34 cellular contexts compared by ENCODE assay signal in genomic region chr14:77892890-77893484, GRCh38.
"Had no signal": no experiment of that assay in that cellular context is flagged by ENCODE, and none has a peak within 500 bp of the region (broad histone marks: within the 10 kb centered on the region; RNA-seq: fewer than 3 reads in every experiment).

No MANE protein-coding gene starts in this region.

- H3K9me3 ChIP-seq: ascending aorta had no signal

- H3K4me3 ChIP-seq: ascending aorta, cardiac muscle cell had no signal

- H3K4me1 Mint-ChIP-seq: activated B cell treated with CpG ODN at 0.5 μM for 24 hours; activated CD4-positive, alpha-beta T cell treated with anti-CD3 and anti-CD28 coated beads, Interleukin-2, amount 10 ng/mL, durations not matched to agents 24 days and 14 days; activated naive CD4-positive, alpha-beta T cell treated with anti-CD3 and anti-CD28 coated beads, Interleukin-2, amount 10 ng/mL, durations not matched to agents 7 days and 5 days; activated naive CD4-positive, alpha-beta T cell treated with anti-CD3 and anti-CD28 coated beads, Interleukin-2, amount 50 U/mL, for 24 hours; activated naive CD8-positive, alpha-beta T cell treated with anti-CD3 and anti-CD28 coated beads, Interleukin-2, amount 10 ng/mL, durations not matched to agents 7 days and 5 days; activated naive CD8-positive, alpha-beta T cell treated with anti-CD3 and anti-CD28 coated beads, Interleukin-2, amount 50 U/mL, for 24 hours; central memory CD8-positive, alpha-beta T cell had no signal

- ATAC-seq: activated CD8-positive, alpha-beta T cell treated with anti-CD3 and anti-CD28 coated beads for 36 hours; activated naive CD8-positive, alpha-beta T cell treated with anti-CD3 and anti-CD28 coated beads, Interleukin-2, amount 50 U/mL, for 24 hours; activated T-cell treated with anti-CD3 and anti-CD28 coated beads, Interleukin-2, amount 50 U/mL, for 4 hours had no signal

- DNase-seq: activated B cell treated with CpG ODN at 0.5 μM for 24 hours; activated CD4-positive, alpha-beta memory T cell treated with anti-CD3 and anti-CD28 coated beads for 36 hours; activated CD4-positive, alpha-beta T cell treated with anti-CD3 and anti-CD28 coated beads for 4 hours; activated CD4-positive, alpha-beta T cell treated with anti-CD3 and anti-CD28 coated beads, Interleukin-2, amount 10 ng/mL, durations not matched to agents 24 days and 14 days; activated CD4-positive, alpha-beta T cell treated with anti-CD3 and anti-CD28 coated beads, Interleukin-2, amount 50 U/mL, for 1 hour; activated CD4-positive, alpha-beta T cell treated with anti-CD3 and anti-CD28 coated beads, Interleukin-2, amount 50 U/mL, for 4 hours; activated CD4-positive, CD25-positive, alpha-beta regulatory T cell treated with anti-CD3 and anti-CD28 coated beads, Interleukin-2, amount 50 U/mL, for 72 hours; activated CD8-positive, alpha-beta memory T cell treated with anti-CD3 and anti-CD28 coated beads, Interleukin-2, amount 50 U/mL, for 4 hours; activated CD8-positive, alpha-beta T cell treated with anti-CD3 and anti-CD28 coated beads for 36 hours; activated effector memory CD4-positive, alpha-beta T cell treated with Interleukin-2 at 50 U/mL for 16 hours; activated gamma-delta T cell; activated naive CD4-positive, alpha-beta T cell treated with anti-CD3 and anti-CD28 coated beads, Interleukin-2, amount 10 ng/mL, durations not matched to agents 7 days and 5 days; activated naive CD4-positive, alpha-beta T cell treated with Interleukin-2 at 50 U/mL for 16 hours; activated naive CD8-positive, alpha-beta T cell treated with anti-CD3 and anti-CD28 coated beads, Interleukin-2, amount 10 ng/mL, durations not matched to agents 7 days and 5 days; activated naive CD8-positive, alpha-beta T cell treated with anti-CD3 and anti-CD28 coated beads, Interleukin-2, amount 50 U/mL, for 24 hours; activated T-cell treated with anti-CD3 and anti-CD28 coated beads for 4 hours; activated T-cell treated with anti-CD3 and anti-CD28 coated beads, Interleukin-2, amount 50 U/mL, for 1 hour; activated T-cell treated with anti-CD3 and anti-CD28 coated beads, Interleukin-2, amount 50 U/mL, for 4 hours; amygdala; anterior cingulate cortex; caudate nucleus; cerebellar nuclear complex; T-helper 1 cell; T-helper 2 cell; T-helper 9 cell had no signal

- H3K36me3 ChIP-seq: cardiac muscle cell had no signal

- H3K4me1 ChIP-seq: ascending aorta had no signal

- H3K9me3 Mint-ChIP-seq: activated naive CD8-positive, alpha-beta T cell treated with anti-CD3 and anti-CD28 coated beads, Interleukin-2, amount 10 ng/mL, durations not matched to agents 7 days and 5 days had no signal

- H3K27ac ChIP-seq: ascending aorta, cardiac muscle cell had no signal

- H3K27me3 ChIP-seq: ascending aorta, cardiac muscle cell had no signal

- H3K27ac Mint-ChIP-seq: activated B cell treated with CpG ODN at 0.5 μM for 24 hours; activated CD4-positive, alpha-beta memory T cell treated with anti-CD3 and anti-CD28 coated beads for 36 hours; activated CD4-positive, alpha-beta T cell treated with anti-CD3 and anti-CD28 coated beads, Interleukin-2, amount 10 ng/mL, durations not matched to agents 24 days and 14 days; activated CD8-positive, alpha-beta T cell treated with anti-CD3 and anti-CD28 coated beads for 36 hours; activated naive CD4-positive, alpha-beta T cell treated with anti-CD3 and anti-CD28 coated beads, Interleukin-2, amount 10 ng/mL, durations not matched to agents 7 days and 5 days; activated naive CD4-positive, alpha-beta T cell treated with anti-CD3 and anti-CD28 coated beads, Interleukin-2, amount 50 U/mL, for 24 hours; activated naive CD8-positive, alpha-beta T cell; activated naive CD8-positive, alpha-beta T cell treated with anti-CD3 and anti-CD28 coated beads, Interleukin-2, amount 10 ng/mL, durations not matched to agents 7 days and 5 days; activated naive CD8-positive, alpha-beta T cell treated with anti-CD3 and anti-CD28 coated beads, Interleukin-2, amount 50 U/mL, for 24 hours; activated T-helper 2 cell treated with anti-CD3 and anti-CD28 coated beads, Interferon-gamma antibody, Interleukin-2, Interleukin-4, amounts not matched to agents 10 μg/mL and 5 μg/mL and 100 μg/mL, durations not matched to agents 14 hours and 24 hours and 36 hours; brain; T-helper 1 cell treated with Interleukin-12 subunit alpha and Interleukin-12 subunit beta and Interleukin-4 antibody, amounts not matched to agents 30 μg/mL and 1 μg/mL, for 36 hours; T-helper 2 cell treated with Interferon-gamma antibody and Interleukin-4, amounts not matched to agents 5 μg/mL and 100 μg/mL, for 36 hours had no signal

- H3K27me3 Mint-ChIP-seq: activated B cell treated with CpG ODN at 0.5 μM for 24 hours; activated CD4-positive, alpha-beta memory T cell treated with anti-CD3 and anti-CD28 coated beads for 36 hours; activated CD4-positive, alpha-beta T cell treated with anti-CD3 and anti-CD28 coated beads, Interleukin-2, amount 10 ng/mL, durations not matched to agents 24 days and 14 days; activated CD8-positive, alpha-beta T cell treated with anti-CD3 and anti-CD28 coated beads for 36 hours; activated naive CD4-positive, alpha-beta T cell treated with anti-CD3 and anti-CD28 coated beads, Interleukin-2, amount 10 ng/mL, durations not matched to agents 7 days and 5 days; activated naive CD4-positive, alpha-beta T cell treated with anti-CD3 and anti-CD28 coated beads, Interleukin-2, amount 50 U/mL, for 24 hours; activated naive CD8-positive, alpha-beta T cell; activated naive CD8-positive, alpha-beta T cell treated with anti-CD3 and anti-CD28 coated beads, Interleukin-2, amount 10 ng/mL, durations not matched to agents 7 days and 5 days; activated naive CD8-positive, alpha-beta T cell treated with anti-CD3 and anti-CD28 coated beads, Interleukin-2, amount 50 U/mL, for 24 hours; brain; central memory CD8-positive, alpha-beta T cell had no signal

- H3K4me3 Mint-ChIP-seq: activated B cell treated with CpG ODN at 0.5 μM for 24 hours; activated CD4-positive, alpha-beta memory T cell treated with anti-CD3 and anti-CD28 coated beads for 36 hours; activated CD4-positive, alpha-beta T cell treated with anti-CD3 and anti-CD28 coated beads, Interleukin-2, amount 10 ng/mL, durations not matched to agents 24 days and 14 days; activated CD8-positive, alpha-beta T cell treated with anti-CD3 and anti-CD28 coated beads for 36 hours; activated naive CD4-positive, alpha-beta T cell treated with anti-CD3 and anti-CD28 coated beads, Interleukin-2, amount 10 ng/mL, durations not matched to agents 7 days and 5 days; activated naive CD4-positive, alpha-beta T cell treated with anti-CD3 and anti-CD28 coated beads, Interleukin-2, amount 50 U/mL, for 24 hours; activated naive CD8-positive, alpha-beta T cell; activated naive CD8-positive, alpha-beta T cell treated with anti-CD3 and anti-CD28 coated beads, Interleukin-2, amount 10 ng/mL, durations not matched to agents 7 days and 5 days; activated naive CD8-positive, alpha-beta T cell treated with anti-CD3 and anti-CD28 coated beads, Interleukin-2, amount 50 U/mL, for 24 hours; activated T-cell treated with anti-CD3 and anti-CD28 coated beads, Interleukin-2, amount 50 U/mL, for 4 hours; brain; central memory CD8-positive, alpha-beta T cell; T-helper 1 cell treated with Interleukin-12 subunit alpha and Interleukin-12 subunit beta and Interleukin-4 antibody, amounts not matched to agents 30 μg/mL and 1 μg/mL, for 36 hours; T-helper 2 cell treated with Interferon-gamma antibody and Interleukin-4, amounts not matched to agents 5 μg/mL and 100 μg/mL, for 36 hours had no signal

- H3K36me3 Mint-ChIP-seq: activated naive CD8-positive, alpha-beta T cell treated with anti-CD3 and anti-CD28 coated beads, Interleukin-2, amount 10 ng/mL, durations not matched to agents 7 days and 5 days had no signal
